8 cellular contexts compared by ENCODE assay signal in the genomic region with DNA sequence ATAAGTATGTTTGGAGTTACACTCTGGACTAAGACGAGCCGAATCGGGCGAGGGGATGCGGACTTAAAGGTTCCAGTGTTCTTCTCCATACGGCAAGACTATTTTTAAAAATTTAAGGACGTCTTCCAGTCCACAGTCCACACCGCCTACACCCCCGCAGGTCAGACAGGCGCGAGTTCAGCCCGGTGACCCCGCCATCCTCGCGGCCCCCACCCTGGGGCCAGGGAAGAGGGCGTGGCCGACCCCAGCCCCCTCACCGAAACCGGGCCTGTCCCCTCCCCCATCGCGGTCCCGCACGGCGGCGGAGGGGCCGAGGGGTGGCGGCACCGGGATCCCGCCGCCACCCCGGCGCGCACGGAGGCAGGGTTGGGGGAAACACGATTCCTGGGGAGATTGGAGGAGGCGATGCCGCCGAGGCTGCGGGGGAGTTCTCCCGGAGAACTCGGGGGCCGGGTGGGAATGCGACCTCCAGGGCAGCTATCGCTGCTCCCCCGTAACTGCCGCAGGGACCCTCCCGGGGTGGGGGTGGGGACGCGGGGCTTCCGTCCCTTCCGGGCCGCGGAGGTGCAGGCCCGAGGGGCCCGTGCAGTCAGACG. TPM values are rescaled to one million over a fixed set of nuclear protein-coding genes. Genes with fewer than 3 reads are reported as not detected.
DNase-seq lines count a peak whose midpoint lies in the region; ATAC-seq and TF ChIP-seq lines count a peak whose summit lies in the region.

No MANE protein-coding gene starts in this region.

- H3K9me3 Mint-ChIP-seq in stimulated activated naive CD8-positive, alpha-beta T cell treated with anti-CD3 and anti-CD28 coated beads, Interleukin-15, Interleukin-2, amounts not matched to agents 100 ng/mL and 50 ng/mL, for 24 hours = no peaks in the 10 kb centered on the region

- H3K4me1 ChIP-seq in OCI-LY3 (ENCODE audit: low read length) = peaks cover 3% of the 10 kb centered on the region; the same call in 1 of the 2 replicates
- peaks cover 4% of the 10 kb centered on the region in 2 donors for H3K4me1 ChIP-seq in esophagus (ENCODE audit: control insufficient read depth in 2 of 2, insufficient read depth in 2 of 2, low read length in 1 of 2)
- peaks cover 13% of the 10 kb centered on the region in 2 experiments for H3K4me1 ChIP-seq in neutrophil (ENCODE audit: control insufficient read depth in 1 of 2, insufficient read depth in 1 of 2, low read depth in 1 of 2, low read length in 1 of 2)

- ATAC-seq in stimulated activated naive CD8-positive, alpha-beta T cell treated with anti-CD3 and anti-CD28 coated beads, Interleukin-15, Interleukin-2, amounts not matched to agents 100 U/mL and 50 U/mL, for 24 hours = no peak
- ATAC-seq in HG03571 (IDR thresholded peaks at IDR 0.05; ENCODE audit: unreplicated experiment) = no peak

- DNase-seq in stimulated activated naive CD8-positive, alpha-beta T cell treated with anti-CD3 and anti-CD28 coated beads, Interleukin-15, Interleukin-2, amounts not matched to agents 100 U/mL and 50 U/mL, for 24 hours = no peak
- no peak for DNase-seq in GM19238 (ENCODE audit: insufficient read length, low spot score)
- no peak for DNase-seq in NCI-H1930 (lab: John Stamatoyannopoulos, UW)

- H2AFZ ChIP-seq in OCI-LY3 (ENCODE audit: low read depth, low read length) = peak overlapping the region; percentile 80

- WGBS in esophagus, 2 donors = 4% methylated on average over 47 to 56 of the region's 56 CpGs

- peaks cover 22% of the 10 kb centered on the region for H3K27me3 Mint-ChIP-seq in stimulated activated naive CD8-positive, alpha-beta T cell treated with anti-CD3 and anti-CD28 coated beads, Interleukin-15, Interleukin-2, amounts not matched to agents 100 ng/mL and 50 ng/mL, for 24 hours

- H3K79me2 ChIP-seq in OCI-LY3 (ENCODE audit: low read length) = no peaks in the 10 kb centered on the region

- H3K27me3 ChIP-seq in OCI-LY3 (ENCODE audit: low read depth, low read length) (peaks cover 30% of the 10 kb centered on the region), esophagus (ENCODE audit: control insufficient read depth in 1 of 2, insufficient read depth in 2 of 2, low read length in 2 of 2) (no peaks in the 10 kb centered on the region), neutrophil (peaks cover 86% of the 10 kb centered on the region)

- peak overlapping the region; percentile 66 for H3K9ac ChIP-seq in OCI-LY3 (ENCODE audit: low read length)

- peak overlapping the region; percentile 63 for H3K4me2 ChIP-seq in OCI-LY3 (ENCODE audit: low read length)

- H3K4me3 Mint-ChIP-seq in stimulated activated naive CD8-positive, alpha-beta T cell treated with anti-CD3 and anti-CD28 coated beads, Interleukin-15, Interleukin-2, amounts not matched to agents 100 ng/mL and 50 ng/mL, for 24 hours = peak overlapping the region; percentile 67

- H3K36me3 Mint-ChIP-seq in stimulated activated naive CD8-positive, alpha-beta T cell treated with anti-CD3 and anti-CD28 coated beads, Interleukin-15, Interleukin-2, amounts not matched to agents 100 ng/mL and 50 ng/mL, for 24 hours (ENCODE audit: low read depth) = no peaks in the 10 kb centered on the region

- no peaks in the 10 kb centered on the region for H3K9me3 ChIP-seq in OCI-LY3 (ENCODE audit: insufficient read depth, low read length)
- H3K9me3 ChIP-seq in esophagus (ENCODE audit: control insufficient read depth in 2 of 2, insufficient read depth in 1 of 2, low read depth in 1 of 2, low read length in 1 of 2) = no peaks in the 10 kb centered on the region
- no peaks in the 10 kb centered on the region for H3K9me3 ChIP-seq in neutrophil

- TF ChIP-seq CTCF in OCI-LY3 (IDR thresholded peaks at IDR 0.05; ENCODE audit: low read depth, low read length) = no peak; the same call in 1 of the 2 replicates
- no peak for TF ChIP-seq CTCF in neutrophil (IDR thresholded peaks at IDR 0.05)

- no peaks in the 10 kb centered on the region for H3K36me3 ChIP-seq in OCI-LY3 (replicated peaks; ENCODE audit: low read depth, low read length)
- no peaks in the 10 kb centered on the region for H3K36me3 ChIP-seq in esophagus (ENCODE audit: control insufficient read depth in 2 of 2, insufficient read depth in 2 of 2, low read length in 1 of 2)
- no peaks in the 10 kb centered on the region for H3K36me3 ChIP-seq in neutrophil

- H4K20me1 ChIP-seq in OCI-LY3 (ENCODE audit: insufficient read depth, low read length) = no peaks in the 10 kb centered on the region

- no peak overlapping the region for H3K27ac Mint-ChIP-seq in stimulated activated naive CD8-positive, alpha-beta T cell treated with anti-CD3 and anti-CD28 coated beads, Interleukin-15, Interleukin-2, amounts not matched to agents 100 ng/mL and 50 ng/mL, for 24 hours

- peaks cover 11% of the 10 kb centered on the region for H3K4me1 Mint-ChIP-seq in stimulated activated naive CD8-positive, alpha-beta T cell treated with anti-CD3 and anti-CD28 coated beads, Interleukin-15, Interleukin-2, amounts not matched to agents 100 ng/mL and 50 ng/mL, for 24 hours (ENCODE audit: low read depth)

- H3K4me3 ChIP-seq in OCI-LY3 (ENCODE audit: low read length) = peak overlapping the region; percentile 80
- H3K4me3 ChIP-seq in esophagus (ENCODE audit: low read depth in 1 of 2, low read length in 2 of 2) = peak overlapping the region; percentile 47 to 51
- peak overlapping the region; percentile 42 to 67 for H3K4me3 ChIP-seq in neutrophil (ENCODE audit: low read depth in 1 of 2, low read length in 1 of 2)

- no peak overlapping the region for H3K27ac ChIP-seq in OCI-LY3 (ENCODE audit: low read length)
- peak overlapping the region; percentile 57 to 78 for H3K27ac ChIP-seq in esophagus (ENCODE audit: low read depth in 2 of 2, low read length in 1 of 2)
- H3K27ac ChIP-seq in neutrophil = no peak overlapping the region

RNA-seq across cellular contexts. Expression of gene SMAD7, which starts 24.6 kb away (rescaled TPM):
- 1 to 10 TPM; 3.5 to 4.4 TPM for polyA plus RNA-seq in esophagus

Comparison
In these comparisons a context has a peak if more than half of its experiments do, and no peak if none do; other contexts are left out.
1. H3K27ac ChIP-seq: peak in esophagus (2 of 2); none in OCI-LY3 (single experiment) and neutrophil (single experiment).
2. Peak in every context shown above with its lines, with median percentiles within 50 percentile points of each other: H3K4me3 ChIP-seq.